In the genomic region with DNA sequence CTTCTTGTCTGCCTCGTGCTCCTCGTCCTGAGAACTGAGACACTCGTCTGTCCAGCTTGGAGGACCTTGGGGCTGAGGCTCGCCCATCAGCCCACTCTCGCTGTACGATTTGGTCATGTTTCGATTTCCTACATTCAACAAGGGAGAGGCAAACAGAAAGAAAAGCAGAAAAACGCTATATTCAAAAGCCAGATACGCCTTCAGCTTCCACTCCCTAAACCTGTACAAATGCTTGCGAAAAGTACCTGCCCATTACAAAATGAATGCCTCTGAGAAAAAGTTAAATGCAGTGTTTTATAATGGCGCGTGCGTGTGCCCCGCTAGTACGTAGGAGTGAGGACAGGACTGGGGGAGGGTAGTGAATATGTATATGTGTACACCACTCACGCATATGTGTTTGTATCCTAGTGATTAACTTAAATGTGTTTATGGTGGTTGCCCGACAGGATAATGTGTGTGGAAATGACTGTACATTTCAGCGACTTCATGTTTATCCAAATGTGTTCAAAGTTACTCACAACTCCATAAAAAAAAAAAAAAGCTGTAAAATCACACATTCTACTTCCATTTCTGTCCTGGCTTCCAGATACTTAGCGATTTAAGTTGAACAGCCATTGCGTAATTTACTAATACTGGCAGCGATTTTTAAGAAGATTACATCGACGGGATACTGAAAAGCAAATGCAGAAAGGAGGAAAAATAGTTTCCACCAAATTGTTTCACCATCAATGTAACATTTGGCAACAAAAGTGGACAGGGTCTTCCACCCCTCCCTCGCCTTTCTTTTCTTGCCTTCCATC, we compare ENCODE assay signal across 24 cellular contexts. TPM values are rescaled to one million over a fixed set of nuclear protein-coding genes. Genes with fewer than 3 reads are reported as not detected.
DNase-seq lines count a peak whose midpoint lies in the region; ATAC-seq, FAIRE-seq and TF ChIP-seq lines count a peak whose summit lies in the region.
"Had no signal": no experiment of that assay in that cellular context is flagged by ENCODE, and none has a peak within 500 bp of the region (broad histone marks: within the 10 kb centered on the region; RNA-seq: fewer than 3 reads in every experiment).

No MANE protein-coding gene starts in this region.

- H2BK12ac ChIP-seq in neuronal stem cell (ENCODE audit: low read length): no peak overlapping the region

- no peak overlapping the region for H2BK15ac ChIP-seq in neuronal stem cell (ENCODE audit: low read length)

- no CpG with 5 or more reads among the region's 24 CpGs for WGBS in neuronal stem cell (ENCODE audit: extremely low coverage in 2 of 2, insufficient read length in 2 of 2, insufficient replicate concordance in 1 of 2), 2 donors
- WGBS in spleen, 5 donors: 16 to 22% (median 21%) methylated on average over 24 of the region's 24 CpGs
- WGBS in pancreas, 2 donors: 12 to 13% methylated on average over 24 of the region's 24 CpGs

- no peak overlapping the region for H3K4ac ChIP-seq in neuronal stem cell (ENCODE audit: low read length)

- peaks cover 1% of the 10 kb centered on the region for H3K36me3 Mint-ChIP-seq in T-helper 2 cell treated with Interferon-gamma antibody and Interleukin-4, amounts not matched to agents 5 μg/mL and 100 μg/mL, for 36 hours (ENCODE audit: low read depth)
- H3K36me3 Mint-ChIP-seq in activated T-helper 1 cell treated with anti-CD3 and anti-CD28 coated beads, Interleukin-12 subunit alpha, Interleukin-12 subunit beta, Interleukin-2, Interleukin-4 antibody, amounts not matched to agents 30 ng/mL and 10 ng/mL and 1 ng/mL, durations not matched to agents 14 hours and 24 hours and 36 hours (ENCODE audit: low read depth): peaks cover 9% of the 10 kb centered on the region
- no peaks in the 10 kb centered on the region for H3K36me3 Mint-ChIP-seq in nephron (ENCODE audit: low read depth)

- no peaks in the 10 kb centered on the region for H3K36me3 ChIP-seq in neuronal stem cell (replicated peaks in 1 of 2; ENCODE audit: control insufficient read depth in 2 of 2, insufficient read depth in 2 of 2, low read length in 2 of 2)
- H3K36me3 ChIP-seq in spleen: no peaks in the 10 kb centered on the region
- no peaks in the 10 kb centered on the region for H3K36me3 ChIP-seq in pancreas
- H3K36me3 ChIP-seq: brain microvascular endothelial cell, uterus had no signal

- intact Hi-C loops in activated T-helper 1 cell treated with anti-CD3 and anti-CD28 coated beads, Interleukin-12 subunit alpha, Interleukin-12 subunit beta, Interleukin-2, Interleukin-4 antibody, amounts not matched to agents 30 ng/mL and 10 ng/mL and 1 ng/mL, durations not matched to agents 14 hours and 24 hours and 36 hours (cut with micrococcal nuclease): no loop called here
- intact Hi-C loops in spleen (cut with DNase I; ENCODE audit: low total_unique reads) (no loop called here), pancreas (cut with DNase I) (no loop called here)

- H3K9ac ChIP-seq in neuronal stem cell (ENCODE audit: low read depth, low read length, poor library complexity): no peak overlapping the region

- H3K14ac ChIP-seq in neuronal stem cell (ENCODE audit: low read length): no peak overlapping the region

- FAIRE-seq in pancreas (lab: Jason Lieb, UNC): no peak
- FAIRE-seq: islet of Langerhans, RCC 7860 had no signal

- no peaks in the 10 kb centered on the region for H3K79me1 ChIP-seq in neuronal stem cell (ENCODE audit: low read depth, low read length)

- no peak for TF ChIP-seq POLR2A in spleen (IDR thresholded peaks at IDR 0.05)

- no peak overlapping the region for H3K18ac ChIP-seq in neuronal stem cell (ENCODE audit: low read length)

- H3K9me3 Mint-ChIP-seq in T-helper 2 cell treated with Interferon-gamma antibody and Interleukin-4, amounts not matched to agents 5 μg/mL and 100 μg/mL, for 36 hours: peaks cover 5% of the 10 kb centered on the region
- peaks cover 27% of the 10 kb centered on the region for H3K9me3 Mint-ChIP-seq in activated T-helper 1 cell treated with anti-CD3 and anti-CD28 coated beads, Interleukin-12 subunit alpha, Interleukin-12 subunit beta, Interleukin-2, Interleukin-4 antibody, amounts not matched to agents 30 ng/mL and 10 ng/mL and 1 ng/mL, durations not matched to agents 14 hours and 24 hours and 36 hours
- peaks cover 10% of the 10 kb centered on the region for H3K9me3 Mint-ChIP-seq in nephron

- H3K23ac ChIP-seq in neuronal stem cell (ENCODE audit: low read depth, low read length, poor library complexity): no peak overlapping the region

- in situ Hi-C loops in G401 (cut with HindIII; ENCODE audit: low sequenced_read_pairs): no loop called here

- TF ChIP-seq CTCF in nephron (IDR thresholded peaks at IDR 0.05; ENCODE audit: unreplicated experiment in 3 of 3) (no peak), spleen (IDR thresholded peaks at IDR 0.05 in 8 of 11, conservative IDR thresholded peaks at IDR 0.05 in 3 of 11) (no peak), pancreas (IDR thresholded peaks at IDR 0.05) (no peak)

- H2BK120ac ChIP-seq in neuronal stem cell (ENCODE audit: low read depth, low read length): no peak overlapping the region

- H3K4me1 Mint-ChIP-seq in T-helper 2 cell treated with Interferon-gamma antibody and Interleukin-4, amounts not matched to agents 5 μg/mL and 100 μg/mL, for 36 hours (ENCODE audit: low read depth): peaks cover 33% of the 10 kb centered on the region
- peaks cover 40% of the 10 kb centered on the region for H3K4me1 Mint-ChIP-seq in activated T-helper 1 cell treated with anti-CD3 and anti-CD28 coated beads, Interleukin-12 subunit alpha, Interleukin-12 subunit beta, Interleukin-2, Interleukin-4 antibody, amounts not matched to agents 30 ng/mL and 10 ng/mL and 1 ng/mL, durations not matched to agents 14 hours and 24 hours and 36 hours (ENCODE audit: low read depth)
- peaks cover 40% of the 10 kb centered on the region for H3K4me1 Mint-ChIP-seq in nephron

- H3K27ac ChIP-seq in neuronal stem cell (replicated peaks; ENCODE audit: low read length) (no peak overlapping the region), spleen (no peak overlapping the region), pancreas (peak overlapping the region in 1 of 4 donors; percentile 26)
- H3K27ac ChIP-seq: brain microvascular endothelial cell, C4-2B, uterus had no signal

- H2BK5ac ChIP-seq in neuronal stem cell (ENCODE audit: low read length): no peak overlapping the region

- no peak overlapping the region for H3K4me2 ChIP-seq in neuronal stem cell (ENCODE audit: insufficient read depth, low read length, poor library complexity, severe bottlenecking)

- H3K4me3 ChIP-seq in neuronal stem cell (ENCODE audit: low read length in 2 of 2): no peak overlapping the region
- H3K4me3 ChIP-seq in spleen: no peak overlapping the region
- peak overlapping the region in 1 of 4 donors; percentile 3 for H3K4me3 ChIP-seq in pancreas
- H3K4me3 ChIP-seq: lung, uterus had no signal

- H3K4me1 ChIP-seq in neuronal stem cell (ENCODE audit: control insufficient read depth in 2 of 2, insufficient read depth in 1 of 2, low read depth in 1 of 2, low read length in 2 of 2): peaks cover 9 to 11% of the 10 kb centered on the region in 2 donors
- H3K4me1 ChIP-seq in spleen: peaks cover 10 to 51% (median 38%) of the 10 kb centered on the region in 6 donors
- H3K4me1 ChIP-seq in pancreas: no peaks in the 10 kb centered on the region

- no peak overlapping the region for H2AFZ ChIP-seq in neuronal stem cell (ENCODE audit: low read length)

- no peak for DNase-seq in T-helper 2 cell treated with Interferon-gamma antibody and Interleukin-4, amounts not matched to agents 5 μg/mL and 100 μg/mL, for 36 hours (ENCODE audit: low spot score)
- DNase-seq in T-helper 2 cell (no peak), G401 (ENCODE audit: low spot score) (peak; percentile 67), neuronal stem cell (ENCODE audit: low spot score) (no peak), spleen (no peak), pancreas (no peak)
- DNase-seq in activated T-helper 1 cell treated with anti-CD3 and anti-CD28 coated beads, Interleukin-12 subunit alpha, Interleukin-12 subunit beta, Interleukin-2, Interleukin-4 antibody, amounts not matched to agents 30 ng/mL and 10 ng/mL and 1 ng/mL, durations not matched to agents 14 hours and 24 hours and 36 hours (ENCODE audit: low spot score): no peak
- DNase-seq: activated gamma-delta T cell, DND-41, HFFc6, NCI-H1105 treated with DMSO at 0.1 percent for 48 hours, NCI-H226, uterus had no signal

- H3K27me3 ChIP-seq in neuronal stem cell (ENCODE audit: control insufficient read depth in 3 of 3, insufficient read depth in 3 of 3, low read depth in 1 of 3, low read length in 3 of 3) (peaks cover 29 to 94% (median 64%) of the 10 kb centered on the region in 3 experiments), spleen (replicated peaks in 1 of 7) (peaks cover 18 to 96% (median 73%) of the 10 kb centered on the region in 7 donors), pancreas (peaks cover 5 to 76% (median 12%) of the 10 kb centered on the region in 4 donors)

- no peak overlapping the region for H2AK5ac ChIP-seq in neuronal stem cell (ENCODE audit: low read depth, low read length)

- peaks cover 86% of the 10 kb centered on the region for H3K27me3 Mint-ChIP-seq in T-helper 2 cell treated with Interferon-gamma antibody and Interleukin-4, amounts not matched to agents 5 μg/mL and 100 μg/mL, for 36 hours (ENCODE audit: low read depth)
- peaks cover 82% of the 10 kb centered on the region for H3K27me3 Mint-ChIP-seq in activated T-helper 1 cell treated with anti-CD3 and anti-CD28 coated beads, Interleukin-12 subunit alpha, Interleukin-12 subunit beta, Interleukin-2, Interleukin-4 antibody, amounts not matched to agents 30 ng/mL and 10 ng/mL and 1 ng/mL, durations not matched to agents 14 hours and 24 hours and 36 hours (ENCODE audit: insufficient read depth)
- peaks cover 93% of the 10 kb centered on the region for H3K27me3 Mint-ChIP-seq in nephron (ENCODE audit: low read depth)

- no peak for ATAC-seq in pancreas
- ATAC-seq: SK-N-SH treated with all-trans-retinoic acid at 6 μM for 48 hours had no signal

- peak overlapping the region; percentile 75 for H3K27ac Mint-ChIP-seq in T-helper 2 cell treated with Interferon-gamma antibody and Interleukin-4, amounts not matched to agents 5 μg/mL and 100 μg/mL, for 36 hours
- peak overlapping the region; percentile 82 for H3K27ac Mint-ChIP-seq in activated T-helper 1 cell treated with anti-CD3 and anti-CD28 coated beads, Interleukin-12 subunit alpha, Interleukin-12 subunit beta, Interleukin-2, Interleukin-4 antibody, amounts not matched to agents 30 ng/mL and 10 ng/mL and 1 ng/mL, durations not matched to agents 14 hours and 24 hours and 36 hours
- no peak overlapping the region for H3K27ac Mint-ChIP-seq in nephron
- H3K27ac Mint-ChIP-seq: HFFc6 had no signal

- H4K8ac ChIP-seq in neuronal stem cell (ENCODE audit: low read depth, low read length): no peak overlapping the region

- H3K4me3 Mint-ChIP-seq in T-helper 2 cell treated with Interferon-gamma antibody and Interleukin-4, amounts not matched to agents 5 μg/mL and 100 μg/mL, for 36 hours: peak overlapping the region; percentile 12
- no peak overlapping the region for H3K4me3 Mint-ChIP-seq in activated T-helper 1 cell treated with anti-CD3 and anti-CD28 coated beads, Interleukin-12 subunit alpha, Interleukin-12 subunit beta, Interleukin-2, Interleukin-4 antibody, amounts not matched to agents 30 ng/mL and 10 ng/mL and 1 ng/mL, durations not matched to agents 14 hours and 24 hours and 36 hours
- H3K4me3 Mint-ChIP-seq in nephron: peak overlapping the region in 2 of 3 experiments; percentile 22 to 50
- H3K4me3 Mint-ChIP-seq: HFFc6 had no signal

- H3K9me3 ChIP-seq in neuronal stem cell (replicated peaks in 1 of 2; ENCODE audit: control insufficient read depth in 2 of 2, insufficient read depth in 1 of 2, low read depth in 1 of 2, low read length in 2 of 2) (peaks cover 2 to 6% of the 10 kb centered on the region in 2 donors), spleen (peaks cover 0 to 7% (median 0%) of the 10 kb centered on the region in 8 donors), pancreas (no peaks in the 10 kb centered on the region)
- H3K9me3 ChIP-seq: uterus had no signal

- H4K91ac ChIP-seq in neuronal stem cell (ENCODE audit: low read depth, low read length, poor library complexity): no peak overlapping the region

RNA-seq across cellular contexts. Expression of gene NEUROD1, which starts 1.4 kb away (rescaled TPM):
- not detected in 2 replicates for total RNA-seq in G401 (2014; rRNA removed; shearing (Covaris generic))
- total RNA-seq in activated T-helper 1 cell treated with anti-CD3 and anti-CD28 coated beads, Interleukin-12 subunit alpha, Interleukin-12 subunit beta, Interleukin-2, Interleukin-4 antibody, amounts not matched to agents 30 ng/mL and 10 ng/mL and 1 ng/mL, durations not matched to agents 14 hours and 24 hours and 36 hours: not detected in 2 replicates
- polyA plus RNA-seq in neuronal stem cell (2013, experiment 1 of 2): 0.66 TPM
- polyA plus RNA-seq in neuronal stem cell (2013, experiment 2 of 2): 0.51 TPM
- total RNA-seq in spleen: not detected
- under 1 TPM in 1 of 3 donors, not detected in 2; 0.10 TPM for polyA plus RNA-seq in spleen
- 1 to 10 TPM; 1.4 to 9.1 (median 3.1) TPM for total RNA-seq in pancreas
- polyA plus RNA-seq in pancreas: 10 to 100 TPM in 1 of 2 donors, 1 to 10 TPM in 1; 8.7 to 52.8 TPM
- total RNA-seq: A673; esophagus mucosa; HFFc6; naive thymus-derived CD8-positive, alpha-beta T cell; right cardiac atrium; uterus had no signal
- polyA plus RNA-seq: lung; naive thymus-derived CD8-positive, alpha-beta T cell; right cardiac atrium had no signal

RNA-seq across cellular contexts. Expression of gene CERKL, which starts 22.0 kb away (rescaled TPM):
- not detected in 2 replicates for total RNA-seq in G401 (2014; rRNA removed; shearing (Covaris generic))
- not detected in 2 replicates for total RNA-seq in activated T-helper 1 cell treated with anti-CD3 and anti-CD28 coated beads, Interleukin-12 subunit alpha, Interleukin-12 subunit beta, Interleukin-2, Interleukin-4 antibody, amounts not matched to agents 30 ng/mL and 10 ng/mL and 1 ng/mL, durations not matched to agents 14 hours and 24 hours and 36 hours
- 0.13 TPM for polyA plus RNA-seq in neuronal stem cell (2013, experiment 1 of 2)
- polyA plus RNA-seq in neuronal stem cell (2013, experiment 2 of 2): 0.11 TPM
- total RNA-seq in spleen (1 to 10 TPM in 1 of 7 donors, under 1 TPM in 6; 0.27 to 1.4 (median 0.60) TPM), pancreas (1 to 10 TPM in 1 of 6 donors, under 1 TPM in 5; 0.16 to 1.4 (median 0.47) TPM)
- polyA plus RNA-seq in spleen (1 to 10 TPM; 1.7 to 2.3 (median 1.9) TPM), pancreas (1 to 10 TPM in 1 of 2 donors, under 1 TPM in 1; 0.65 to 4.6 TPM)
- total RNA-seq: esophagus mucosa; naive thymus-derived CD8-positive, alpha-beta T cell; right cardiac atrium had no signal
- polyA plus RNA-seq: right cardiac atrium had no signal

Comparison
In these comparisons a context has a peak if more than half of its experiments do, and no peak if none do; other contexts are left out.
1. H3K27ac Mint-ChIP-seq: peak in T-helper 2 cell treated with Interferon-gamma antibody and Interleukin-4, amounts not matched to agents 5 μg/mL and 100 μg/mL, for 36 hours (single experiment) and activated T-helper 1 cell treated with anti-CD3 and anti-CD28 coated beads, Interleukin-12 subunit alpha, Interleukin-12 subunit beta, Interleukin-2, Interleukin-4 antibody, amounts not matched to agents 30 ng/mL and 10 ng/mL and 1 ng/mL, durations not matched to agents 14 hours and 24 hours and 36 hours (single experiment); none in nephron (0 of 3).